In the genomic region with DNA sequence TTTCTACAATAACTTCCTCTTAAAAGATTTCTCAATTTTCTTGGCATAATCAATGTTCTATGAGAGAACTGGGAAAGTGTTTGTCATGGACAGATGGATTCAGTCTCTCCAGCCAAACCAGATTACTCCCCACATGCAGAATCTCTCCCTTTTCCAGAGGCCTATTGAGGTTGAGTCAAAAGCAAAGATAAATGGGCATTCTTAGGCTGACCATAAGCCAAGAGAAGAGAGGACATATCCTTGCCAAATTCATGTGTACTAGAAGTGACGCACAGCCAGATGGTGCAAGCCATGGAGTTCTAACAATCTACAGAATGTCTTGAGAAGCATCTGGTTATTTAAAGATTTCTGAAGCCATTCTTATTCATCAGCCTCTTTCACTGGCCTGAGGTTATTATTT, we compare ENCODE assay signal across 24 cellular contexts.
A peak's percentile ranks its signal among the peaks of the same experiment; 100 is the strongest.
DNase-seq lines count a peak whose midpoint lies in the region; ATAC-seq and TF ChIP-seq lines count a peak whose summit lies in the region.
"Had no signal": no experiment of that assay in that cellular context is flagged by ENCODE, and none has a peak within 500 bp of the region (broad histone marks: within the 10 kb centered on the region; RNA-seq: fewer than 3 reads in every experiment).

No MANE protein-coding gene starts in this region.

- 46 to 88% (median 78%) methylated on average over 1 of the region's 1 CpG for WGBS in heart left ventricle, 4 donors
- 64 to 86% methylated on average over 1 of the region's 1 CpG for WGBS in aorta, 2 donors
- 69 to 88% methylated on average over 1 of the region's 1 CpG for WGBS in esophagus squamous epithelium, 2 donors

- no peak overlapping the region for H3K27ac Mint-ChIP-seq in activated T-helper 1 cell treated with anti-CD3 and anti-CD28 coated beads, Interleukin-12 subunit alpha, Interleukin-12 subunit beta, Interleukin-2, Interleukin-4 antibody, amounts not matched to agents 30 ng/mL and 10 ng/mL and 1 ng/mL, durations not matched to agents 14 hours and 24 hours and 36 hours
- H3K27ac Mint-ChIP-seq: activated CD8-positive, alpha-beta T cell treated with anti-CD3 and anti-CD28 coated beads, Interleukin-2, amount 10 ng/mL, durations not matched to agents 7 days and 5 days; neural progenitor cell; T-helper 1 cell treated with Interleukin-12 subunit alpha and Interleukin-12 subunit beta and Interleukin-4 antibody, amounts not matched to agents 30 μg/mL and 1 μg/mL, for 36 hours had no signal

- H3K9ac ChIP-seq in fibroblast of lung (ENCODE audit: insufficient read depth, low read length) = no peak overlapping the region
- H3K9ac ChIP-seq: neural progenitor cell had no signal

- no peak for TF ChIP-seq CTCF in heart left ventricle (IDR thresholded peaks at IDR 0.05)
- no peak for TF ChIP-seq CTCF in fibroblast of lung (conservative IDR thresholded peaks at IDR 0.05 in 1 of 2, IDR thresholded peaks at IDR 0.05 in 1 of 2; ENCODE audit: low read depth in 1 of 2, low read length in 2 of 2)
- no peak for TF ChIP-seq CTCF in esophagus squamous epithelium (IDR thresholded peaks at IDR 0.05)

- peak; percentile 72 for ATAC-seq in left ventricle myocardium superior
- no peak for ATAC-seq in heart left ventricle
- peak; percentile 54 for ATAC-seq in aorta (ENCODE audit: low FRiP score)
- ATAC-seq: A549; activated CD8-positive, alpha-beta T cell treated with anti-CD3 and anti-CD28 coated beads, Interleukin-2, amount 10 ng/mL, durations not matched to agents 7 days and 5 days; foreskin keratinocyte; left lobe of liver had no signal

- H3K79me2 ChIP-seq in fibroblast of lung (ENCODE audit: control insufficient read depth, insufficient read depth, low read length) = no peaks in the 10 kb centered on the region

- peaks cover 5% of the 10 kb centered on the region for H3K4me1 Mint-ChIP-seq in activated T-helper 1 cell treated with anti-CD3 and anti-CD28 coated beads, Interleukin-12 subunit alpha, Interleukin-12 subunit beta, Interleukin-2, Interleukin-4 antibody, amounts not matched to agents 30 ng/mL and 10 ng/mL and 1 ng/mL, durations not matched to agents 14 hours and 24 hours and 36 hours (ENCODE audit: low read depth)
- H3K4me1 Mint-ChIP-seq: neural progenitor cell had no signal

- no peak overlapping the region for H3K27ac ChIP-seq in heart left ventricle
- H3K27ac ChIP-seq in fibroblast of lung (ENCODE audit: insufficient read depth, low read length) = no peak overlapping the region
- no peak overlapping the region for H3K27ac ChIP-seq in aorta (ENCODE audit: low read depth in 1 of 2, low read length in 2 of 2)
- peak overlapping the region in 2 of 4 donors; percentile 6 to 7 for H3K27ac ChIP-seq in esophagus squamous epithelium
- H3K27ac ChIP-seq: A549, foreskin keratinocyte, neural progenitor cell, prostate gland, SK-N-MC, vagina had no signal

- no peaks in the 10 kb centered on the region for H4K20me1 ChIP-seq in fibroblast of lung (ENCODE audit: control insufficient read depth, extremely low read depth, insufficient read depth, low read length)

- H2AFZ ChIP-seq in fibroblast of lung (ENCODE audit: low read length) = no peak overlapping the region
- H2AFZ ChIP-seq: neural progenitor cell had no signal

- TF ChIP-seq POLR2A in heart left ventricle (IDR thresholded peaks at IDR 0.05) (no peak), esophagus squamous epithelium (IDR thresholded peaks at IDR 0.05) (no peak)

- DNase-seq in left ventricle myocardium superior (no peak), heart left ventricle (no peak), fibroblast of lung (ENCODE audit: low read depth in 2 of 2) (peak; percentile 95 to 100), mucosa of gallbladder (ENCODE audit: low spot score) (peak; percentile 31), aorta (no peak), iPS-NIHi11 (ENCODE audit: low spot score) (no peak), esophagus squamous epithelium (lab: John Stamatoyannopoulos, UW) (no peak)
- DNase-seq in activated T-helper 1 cell treated with anti-CD3 and anti-CD28 coated beads, Interleukin-12 subunit alpha, Interleukin-12 subunit beta, Interleukin-2, Interleukin-4 antibody, amounts not matched to agents 30 ng/mL and 10 ng/mL and 1 ng/mL, durations not matched to agents 14 hours and 24 hours and 36 hours (ENCODE audit: low spot score) = no peak
- DNase-seq: activated CD4-positive, CD25-positive, alpha-beta regulatory T cell treated with anti-CD3 and anti-CD28 coated beads, Interleukin-2, amount 50 U/mL, for 72 hours; activated CD8-positive, alpha-beta T cell treated with anti-CD3 and anti-CD28 coated beads, Interleukin-2, amount 10 ng/mL, durations not matched to agents 7 days and 5 days; central memory CD4-positive, alpha-beta T cell; COR-L47; dermis blood vessel endothelial cell; DMS79 treated with DMSO at 0.1 percent for 48 hours; foreskin keratinocyte; NCI-H187; NCI-H526 treated with DMSO at 0.1 percent for 48 hours had no signal

- H3K4me3 Mint-ChIP-seq in activated T-helper 1 cell treated with anti-CD3 and anti-CD28 coated beads, Interleukin-12 subunit alpha, Interleukin-12 subunit beta, Interleukin-2, Interleukin-4 antibody, amounts not matched to agents 30 ng/mL and 10 ng/mL and 1 ng/mL, durations not matched to agents 14 hours and 24 hours and 36 hours = no peak overlapping the region
- H3K4me3 Mint-ChIP-seq: activated CD8-positive, alpha-beta T cell treated with anti-CD3 and anti-CD28 coated beads, Interleukin-2, amount 10 ng/mL, durations not matched to agents 7 days and 5 days; neural progenitor cell; T-helper 1 cell treated with Interleukin-12 subunit alpha and Interleukin-12 subunit beta and Interleukin-4 antibody, amounts not matched to agents 30 μg/mL and 1 μg/mL, for 36 hours had no signal

- no peaks in the 10 kb centered on the region for H3K36me3 ChIP-seq in heart left ventricle
- no peaks in the 10 kb centered on the region for H3K36me3 ChIP-seq in fibroblast of lung (ENCODE audit: control insufficient read depth, insufficient read depth, low read length)
- H3K36me3 ChIP-seq in aorta (ENCODE audit: control insufficient read depth in 1 of 2, insufficient read depth in 2 of 2, low read length in 1 of 2) = no peaks in the 10 kb centered on the region
- no peaks in the 10 kb centered on the region for H3K36me3 ChIP-seq in esophagus squamous epithelium
- H3K36me3 ChIP-seq: neural progenitor cell, prostate gland, vagina had no signal

- H3K4me1 ChIP-seq in heart left ventricle (no peaks in the 10 kb centered on the region), fibroblast of lung (ENCODE audit: control insufficient read depth, extremely low read depth, insufficient read depth, low read length) (no peaks in the 10 kb centered on the region), aorta (ENCODE audit: control insufficient read depth in 1 of 2, insufficient read depth in 2 of 2, low read length in 2 of 2) (no peaks in the 10 kb centered on the region), esophagus squamous epithelium (no peaks in the 10 kb centered on the region)
- H3K4me1 ChIP-seq: A549, foreskin keratinocyte, neural progenitor cell, prostate gland, vagina had no signal

- H3K4me3 ChIP-seq in heart left ventricle = no peak overlapping the region
- no peak overlapping the region for H3K4me3 ChIP-seq in fibroblast of lung (replicated peaks in 1 of 4; ENCODE audit: control extremely low read depth in 1 of 4, insufficient read depth in 1 of 4, low read depth in 3 of 4, low read length in 4 of 4)
- no peak overlapping the region for H3K4me3 ChIP-seq in aorta (ENCODE audit: low read length in 2 of 2)
- H3K4me3 ChIP-seq in esophagus squamous epithelium = no peak overlapping the region
- H3K4me3 ChIP-seq: A549, neural progenitor cell, prostate gland, SK-N-MC, vagina had no signal

- H3K9me3 ChIP-seq in heart left ventricle (no peaks in the 10 kb centered on the region), fibroblast of lung (ENCODE audit: control insufficient read depth, insufficient read depth, low read depth, low read length) (no peaks in the 10 kb centered on the region), aorta (ENCODE audit: control insufficient read depth, low read length) (no peaks in the 10 kb centered on the region), esophagus squamous epithelium (no peaks in the 10 kb centered on the region)
- H3K9me3 ChIP-seq: A549, prostate gland, vagina had no signal

- intact Hi-C loops in left ventricle myocardium superior (cut with micrococcal nuclease) = no loop called here
- intact Hi-C loops in heart left ventricle (cut with DNase I) = loop anchor here in 1 of 10 donors (10.0 kb wide), 1 partner anchor 1594 kb away; no protein-coding TSS in a partner anchor
- intact Hi-C loops in aorta (cut with DNase I) = no loop called here
- intact Hi-C loops in esophagus squamous epithelium (cut with DNase I) = no loop called here
- intact Hi-C loops in activated T-helper 1 cell treated with anti-CD3 and anti-CD28 coated beads, Interleukin-12 subunit alpha, Interleukin-12 subunit beta, Interleukin-2, Interleukin-4 antibody, amounts not matched to agents 30 ng/mL and 10 ng/mL and 1 ng/mL, durations not matched to agents 14 hours and 24 hours and 36 hours (cut with micrococcal nuclease) = no loop called here

- H3K27me3 Mint-ChIP-seq in activated T-helper 1 cell treated with anti-CD3 and anti-CD28 coated beads, Interleukin-12 subunit alpha, Interleukin-12 subunit beta, Interleukin-2, Interleukin-4 antibody, amounts not matched to agents 30 ng/mL and 10 ng/mL and 1 ng/mL, durations not matched to agents 14 hours and 24 hours and 36 hours (ENCODE audit: insufficient read depth) = no peaks in the 10 kb centered on the region

- H3K36me3 Mint-ChIP-seq in activated T-helper 1 cell treated with anti-CD3 and anti-CD28 coated beads, Interleukin-12 subunit alpha, Interleukin-12 subunit beta, Interleukin-2, Interleukin-4 antibody, amounts not matched to agents 30 ng/mL and 10 ng/mL and 1 ng/mL, durations not matched to agents 14 hours and 24 hours and 36 hours (ENCODE audit: low read depth) = no peaks in the 10 kb centered on the region
- H3K36me3 Mint-ChIP-seq: neural progenitor cell had no signal

- peaks cover 7% of the 10 kb centered on the region for H3K9me3 Mint-ChIP-seq in activated T-helper 1 cell treated with anti-CD3 and anti-CD28 coated beads, Interleukin-12 subunit alpha, Interleukin-12 subunit beta, Interleukin-2, Interleukin-4 antibody, amounts not matched to agents 30 ng/mL and 10 ng/mL and 1 ng/mL, durations not matched to agents 14 hours and 24 hours and 36 hours

- H3K27me3 ChIP-seq in heart left ventricle = no peaks in the 10 kb centered on the region
- no peaks in the 10 kb centered on the region for H3K27me3 ChIP-seq in fibroblast of lung (ENCODE audit: control insufficient read depth, insufficient read depth, low read length)
- H3K27me3 ChIP-seq in aorta (ENCODE audit: control insufficient read depth in 1 of 2, insufficient read depth in 2 of 2, low read length in 1 of 2) = no peaks in the 10 kb centered on the region
- no peaks in the 10 kb centered on the region for H3K27me3 ChIP-seq in esophagus squamous epithelium
- H3K27me3 ChIP-seq: foreskin keratinocyte, neural progenitor cell, vagina had no signal

- H3K4me2 ChIP-seq in fibroblast of lung (ENCODE audit: extremely low read depth, insufficient read depth, low read length) = no peak overlapping the region
- H3K4me2 ChIP-seq: A549, neural progenitor cell had no signal

Comparison
In these comparisons a context has a peak if more than half of its experiments do, and no peak if none do; other contexts are left out.
1. ATAC-seq: peak in left ventricle myocardium superior (single experiment) and aorta (single experiment); none in heart left ventricle (0 of 4).
2. DNase-seq: peak in fibroblast of lung (2 of 2) and mucosa of gallbladder (single experiment); none in left ventricle myocardium superior (single experiment), heart left ventricle (0 of 5), aorta (0 of 2), iPS-NIHi11 (single experiment), esophagus squamous epithelium (single experiment) and activated T-helper 1 cell treated with anti-CD3 and anti-CD28 coated beads, Interleukin-12 subunit alpha, Interleukin-12 subunit beta, Interleukin-2, Interleukin-4 antibody, amounts not matched to agents 30 ng/mL and 10 ng/mL and 1 ng/mL, durations not matched to agents 14 hours and 24 hours and 36 hours (single experiment).